In the genomic region with DNA sequence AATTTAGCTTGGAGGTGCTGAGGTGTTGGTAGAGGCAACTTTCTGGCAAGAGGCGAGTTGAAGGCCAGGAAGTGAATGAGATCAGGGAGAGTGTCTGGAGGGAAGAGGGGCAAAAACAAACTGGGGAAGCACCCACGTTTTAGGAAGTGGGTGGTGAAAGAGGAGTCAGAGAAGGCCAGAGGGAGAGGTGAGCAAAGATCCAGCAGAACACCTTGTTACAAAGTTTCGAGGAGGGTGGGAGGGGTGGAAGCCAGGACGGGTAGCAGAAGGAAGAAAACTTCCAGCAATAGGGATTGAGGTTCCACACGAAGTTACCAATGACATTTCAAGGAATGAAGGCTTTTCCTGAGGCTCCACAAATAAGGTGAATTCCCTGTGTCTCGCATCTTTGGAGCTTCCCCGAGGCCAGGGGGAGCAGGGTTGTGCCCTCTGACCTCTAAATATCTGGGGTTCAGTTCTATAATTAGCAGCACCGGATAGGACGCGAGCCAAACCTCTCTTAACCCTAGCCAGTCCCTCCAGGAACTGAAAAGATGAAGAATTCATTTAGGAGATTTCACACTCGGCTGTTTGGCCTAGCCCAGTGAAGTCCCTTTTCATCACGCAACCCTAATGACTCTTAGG, we compare ENCODE assay signal across 1 cellular context.
TF ChIP-seq lines count a peak whose summit lies in the region.

No MANE protein-coding gene starts in this region.

TF ChIP-seq in K562, 482 proteins besides CTCF, POLR2A, EP300 and RAD21 (continued from another document and continues in another):
- TF ChIP-seq, protein P1, sequence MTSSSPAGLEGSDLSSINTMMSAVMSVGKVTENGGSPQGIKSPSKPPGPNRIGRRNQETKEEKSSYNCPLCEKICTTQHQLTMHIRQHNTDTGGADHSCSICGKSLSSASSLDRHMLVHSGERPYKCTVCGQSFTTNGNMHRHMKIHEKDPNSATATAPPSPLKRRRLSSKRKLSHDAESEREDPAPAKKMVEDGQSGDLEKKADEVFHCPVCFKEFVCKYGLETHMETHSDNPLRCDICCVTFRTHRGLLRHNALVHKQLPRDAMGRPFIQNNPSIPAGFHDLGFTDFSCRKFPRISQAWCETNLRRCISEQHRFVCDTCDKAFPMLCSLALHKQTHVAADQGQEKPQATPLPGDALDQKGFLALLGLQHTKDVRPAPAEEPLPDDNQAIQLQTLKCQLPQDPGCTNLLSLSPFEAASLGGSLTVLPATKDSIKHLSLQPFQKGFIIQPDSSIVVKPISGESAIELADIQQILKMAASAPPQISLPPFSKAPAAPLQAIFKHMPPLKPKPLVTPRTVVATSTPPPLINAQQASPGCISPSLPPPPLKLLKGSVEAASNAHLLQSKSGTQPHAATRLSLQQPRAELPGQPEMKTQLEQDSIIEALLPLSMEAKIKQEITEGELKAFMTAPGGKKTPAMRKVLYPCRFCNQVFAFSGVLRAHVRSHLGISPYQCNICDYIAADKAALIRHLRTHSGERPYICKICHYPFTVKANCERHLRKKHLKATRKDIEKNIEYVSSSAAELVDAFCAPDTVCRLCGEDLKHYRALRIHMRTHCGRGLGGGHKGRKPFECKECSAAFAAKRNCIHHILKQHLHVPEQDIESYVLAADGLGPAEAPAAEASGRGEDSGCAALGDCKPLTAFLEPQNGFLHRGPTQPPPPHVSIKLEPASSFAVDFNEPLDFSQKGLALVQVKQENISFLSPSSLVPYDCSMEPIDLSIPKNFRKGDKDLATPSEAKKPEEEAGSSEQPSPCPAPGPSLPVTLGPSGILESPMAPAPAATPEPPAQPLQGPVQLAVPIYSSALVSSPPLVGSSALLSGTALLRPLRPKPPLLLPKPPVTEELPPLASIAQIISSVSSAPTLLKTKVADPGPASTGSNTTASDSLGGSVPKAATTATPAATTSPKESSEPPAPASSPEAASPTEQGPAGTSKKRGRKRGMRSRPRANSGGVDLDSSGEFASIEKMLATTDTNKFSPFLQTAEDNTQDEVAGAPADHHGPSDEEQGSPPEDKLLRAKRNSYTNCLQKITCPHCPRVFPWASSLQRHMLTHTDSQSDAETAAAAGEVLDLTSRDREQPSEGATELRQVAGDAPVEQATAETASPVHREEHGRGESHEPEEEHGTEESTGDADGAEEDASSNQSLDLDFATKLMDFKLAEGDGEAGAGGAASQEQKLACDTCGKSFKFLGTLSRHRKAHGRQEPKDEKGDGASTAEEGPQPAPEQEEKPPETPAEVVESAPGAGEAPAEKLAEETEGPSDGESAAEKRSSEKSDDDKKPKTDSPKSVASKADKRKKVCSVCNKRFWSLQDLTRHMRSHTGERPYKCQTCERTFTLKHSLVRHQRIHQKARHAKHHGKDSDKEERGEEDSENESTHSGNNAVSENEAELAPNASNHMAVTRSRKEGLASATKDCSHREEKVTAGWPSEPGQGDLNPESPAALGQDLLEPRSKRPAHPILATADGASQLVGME (CRISPR knock-in tag; IDR thresholded peaks at IDR 0.05): 0 out of 2 replicates have a peak, but pooled peaks have one; percentile 30
- TF ChIP-seq GTF2F1 (IDR thresholded peaks at IDR 0.05; ENCODE audit: low read depth, low read length) (no peak), BMI1 (IDR thresholded peaks at IDR 0.05; ENCODE audit: low read length) (no peak), TCF7 (IDR thresholded peaks at IDR 0.05; ENCODE audit: borderline replicate concordance) (no peak), JUND (IDR thresholded peaks at IDR 0.05; ENCODE audit: borderline replicate concordance, low read depth, low read length) (no peak), JUND (tag; IDR thresholded peaks at IDR 0.05; ENCODE audit: borderline replicate concordance, low read depth, low read length) (no peak; the same call in 2 of the 3 replicates), OTX1 (CRISPR knock-in tag; IDR thresholded peaks at IDR 0.05) (no peak), SPI1 (IDR thresholded peaks at IDR 0.05; ENCODE audit: borderline replicate concordance, low read depth, low read length) (peak; percentile 68; the same call in 1 of the 2 replicates), ELF4 (CRISPR knock-in tag; IDR thresholded peaks at IDR 0.05) (peak; percentile 7; the same call in 1 of the 2 replicates), SNIP1 (IDR thresholded peaks at IDR 0.05; ENCODE audit: low read depth) (no peak), ZNF3 (CRISPR knock-in tag; IDR thresholded peaks at IDR 0.05) (no peak), PCBP1 (IDR thresholded peaks at IDR 0.05; ENCODE audit: low read depth, low read length, poor library complexity, severe bottlenecking) (no peak), ZNF561 (CRISPR knock-in tag; conservative IDR thresholded peaks at IDR 0.05) (no peak), NFE2L1 (tag; IDR thresholded peaks at IDR 0.05; ENCODE audit: borderline replicate concordance, low read depth) (no peak), ZFPM2 (CRISPR knock-in tag; IDR thresholded peaks at IDR 0.05) (no peak), SMARCC2 (IDR thresholded peaks at IDR 0.05; ENCODE audit: low read depth) (peak; percentile 30; the same call in 1 of the 2 replicates), ZNF121 (CRISPR knock-in tag; conservative IDR thresholded peaks at IDR 0.05) (no peak), PTTG1 (tag; IDR thresholded peaks at IDR 0.05; ENCODE audit: low read depth) (no peak)
- TF ChIP-seq, protein P2, sequence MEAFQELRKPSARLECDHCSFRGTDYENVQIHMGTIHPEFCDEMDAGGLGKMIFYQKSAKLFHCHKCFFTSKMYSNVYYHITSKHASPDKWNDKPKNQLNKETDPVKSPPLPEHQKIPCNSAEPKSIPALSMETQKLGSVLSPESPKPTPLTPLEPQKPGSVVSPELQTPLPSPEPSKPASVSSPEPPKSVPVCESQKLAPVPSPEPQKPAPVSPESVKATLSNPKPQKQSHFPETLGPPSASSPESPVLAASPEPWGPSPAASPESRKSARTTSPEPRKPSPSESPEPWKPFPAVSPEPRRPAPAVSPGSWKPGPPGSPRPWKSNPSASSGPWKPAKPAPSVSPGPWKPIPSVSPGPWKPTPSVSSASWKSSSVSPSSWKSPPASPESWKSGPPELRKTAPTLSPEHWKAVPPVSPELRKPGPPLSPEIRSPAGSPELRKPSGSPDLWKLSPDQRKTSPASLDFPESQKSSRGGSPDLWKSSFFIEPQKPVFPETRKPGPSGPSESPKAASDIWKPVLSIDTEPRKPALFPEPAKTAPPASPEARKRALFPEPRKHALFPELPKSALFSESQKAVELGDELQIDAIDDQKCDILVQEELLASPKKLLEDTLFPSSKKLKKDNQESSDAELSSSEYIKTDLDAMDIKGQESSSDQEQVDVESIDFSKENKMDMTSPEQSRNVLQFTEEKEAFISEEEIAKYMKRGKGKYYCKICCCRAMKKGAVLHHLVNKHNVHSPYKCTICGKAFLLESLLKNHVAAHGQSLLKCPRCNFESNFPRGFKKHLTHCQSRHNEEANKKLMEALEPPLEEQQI (IDR thresholded peaks at IDR 0.05): no peak
- TF ChIP-seq, protein P3, sequence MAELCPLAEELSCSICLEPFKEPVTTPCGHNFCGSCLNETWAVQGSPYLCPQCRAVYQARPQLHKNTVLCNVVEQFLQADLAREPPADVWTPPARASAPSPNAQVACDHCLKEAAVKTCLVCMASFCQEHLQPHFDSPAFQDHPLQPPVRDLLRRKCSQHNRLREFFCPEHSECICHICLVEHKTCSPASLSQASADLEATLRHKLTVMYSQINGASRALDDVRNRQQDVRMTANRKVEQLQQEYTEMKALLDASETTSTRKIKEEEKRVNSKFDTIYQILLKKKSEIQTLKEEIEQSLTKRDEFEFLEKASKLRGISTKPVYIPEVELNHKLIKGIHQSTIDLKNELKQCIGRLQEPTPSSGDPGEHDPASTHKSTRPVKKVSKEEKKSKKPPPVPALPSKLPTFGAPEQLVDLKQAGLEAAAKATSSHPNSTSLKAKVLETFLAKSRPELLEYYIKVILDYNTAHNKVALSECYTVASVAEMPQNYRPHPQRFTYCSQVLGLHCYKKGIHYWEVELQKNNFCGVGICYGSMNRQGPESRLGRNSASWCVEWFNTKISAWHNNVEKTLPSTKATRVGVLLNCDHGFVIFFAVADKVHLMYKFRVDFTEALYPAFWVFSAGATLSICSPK (IDR thresholded peaks at IDR 0.05; ENCODE audit: borderline replicate concordance): 0 out of 2 replicates have a peak, but pooled peaks have one; percentile 51
- TF ChIP-seq, protein P4, sequence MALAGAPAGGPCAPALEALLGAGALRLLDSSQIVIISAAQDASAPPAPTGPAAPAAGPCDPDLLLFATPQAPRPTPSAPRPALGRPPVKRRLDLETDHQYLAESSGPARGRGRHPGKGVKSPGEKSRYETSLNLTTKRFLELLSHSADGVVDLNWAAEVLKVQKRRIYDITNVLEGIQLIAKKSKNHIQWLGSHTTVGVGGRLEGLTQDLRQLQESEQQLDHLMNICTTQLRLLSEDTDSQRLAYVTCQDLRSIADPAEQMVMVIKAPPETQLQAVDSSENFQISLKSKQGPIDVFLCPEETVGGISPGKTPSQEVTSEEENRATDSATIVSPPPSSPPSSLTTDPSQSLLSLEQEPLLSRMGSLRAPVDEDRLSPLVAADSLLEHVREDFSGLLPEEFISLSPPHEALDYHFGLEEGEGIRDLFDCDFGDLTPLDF (CRISPR knock-in tag; IDR thresholded peaks at IDR 0.05): no peak
- TF ChIP-seq, protein P5, sequence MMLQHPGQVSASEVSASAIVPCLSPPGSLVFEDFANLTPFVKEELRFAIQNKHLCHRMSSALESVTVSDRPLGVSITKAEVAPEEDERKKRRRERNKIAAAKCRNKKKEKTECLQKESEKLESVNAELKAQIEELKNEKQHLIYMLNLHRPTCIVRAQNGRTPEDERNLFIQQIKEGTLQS (IDR thresholded peaks at IDR 0.05): no peak
- TF ChIP-seq, protein P5 (CRISPR knock-in tag; conservative IDR thresholded peaks at IDR 0.05): no peak
- TF ChIP-seq, protein P6, sequence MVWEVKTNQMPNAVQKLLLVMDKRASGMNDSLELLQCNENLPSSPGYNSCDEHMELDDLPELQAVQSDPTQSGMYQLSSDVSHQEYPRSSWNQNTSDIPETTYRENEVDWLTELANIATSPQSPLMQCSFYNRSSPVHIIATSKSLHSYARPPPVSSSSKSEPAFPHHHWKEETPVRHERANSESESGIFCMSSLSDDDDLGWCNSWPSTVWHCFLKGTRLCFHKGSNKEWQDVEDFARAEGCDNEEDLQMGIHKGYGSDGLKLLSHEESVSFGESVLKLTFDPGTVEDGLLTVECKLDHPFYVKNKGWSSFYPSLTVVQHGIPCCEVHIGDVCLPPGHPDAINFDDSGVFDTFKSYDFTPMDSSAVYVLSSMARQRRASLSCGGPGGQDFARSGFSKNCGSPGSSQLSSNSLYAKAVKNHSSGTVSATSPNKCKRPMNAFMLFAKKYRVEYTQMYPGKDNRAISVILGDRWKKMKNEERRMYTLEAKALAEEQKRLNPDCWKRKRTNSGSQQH (CRISPR knock-in tag; IDR thresholded peaks at IDR 0.05): peak; percentile 92
- TF ChIP-seq, protein P7, sequence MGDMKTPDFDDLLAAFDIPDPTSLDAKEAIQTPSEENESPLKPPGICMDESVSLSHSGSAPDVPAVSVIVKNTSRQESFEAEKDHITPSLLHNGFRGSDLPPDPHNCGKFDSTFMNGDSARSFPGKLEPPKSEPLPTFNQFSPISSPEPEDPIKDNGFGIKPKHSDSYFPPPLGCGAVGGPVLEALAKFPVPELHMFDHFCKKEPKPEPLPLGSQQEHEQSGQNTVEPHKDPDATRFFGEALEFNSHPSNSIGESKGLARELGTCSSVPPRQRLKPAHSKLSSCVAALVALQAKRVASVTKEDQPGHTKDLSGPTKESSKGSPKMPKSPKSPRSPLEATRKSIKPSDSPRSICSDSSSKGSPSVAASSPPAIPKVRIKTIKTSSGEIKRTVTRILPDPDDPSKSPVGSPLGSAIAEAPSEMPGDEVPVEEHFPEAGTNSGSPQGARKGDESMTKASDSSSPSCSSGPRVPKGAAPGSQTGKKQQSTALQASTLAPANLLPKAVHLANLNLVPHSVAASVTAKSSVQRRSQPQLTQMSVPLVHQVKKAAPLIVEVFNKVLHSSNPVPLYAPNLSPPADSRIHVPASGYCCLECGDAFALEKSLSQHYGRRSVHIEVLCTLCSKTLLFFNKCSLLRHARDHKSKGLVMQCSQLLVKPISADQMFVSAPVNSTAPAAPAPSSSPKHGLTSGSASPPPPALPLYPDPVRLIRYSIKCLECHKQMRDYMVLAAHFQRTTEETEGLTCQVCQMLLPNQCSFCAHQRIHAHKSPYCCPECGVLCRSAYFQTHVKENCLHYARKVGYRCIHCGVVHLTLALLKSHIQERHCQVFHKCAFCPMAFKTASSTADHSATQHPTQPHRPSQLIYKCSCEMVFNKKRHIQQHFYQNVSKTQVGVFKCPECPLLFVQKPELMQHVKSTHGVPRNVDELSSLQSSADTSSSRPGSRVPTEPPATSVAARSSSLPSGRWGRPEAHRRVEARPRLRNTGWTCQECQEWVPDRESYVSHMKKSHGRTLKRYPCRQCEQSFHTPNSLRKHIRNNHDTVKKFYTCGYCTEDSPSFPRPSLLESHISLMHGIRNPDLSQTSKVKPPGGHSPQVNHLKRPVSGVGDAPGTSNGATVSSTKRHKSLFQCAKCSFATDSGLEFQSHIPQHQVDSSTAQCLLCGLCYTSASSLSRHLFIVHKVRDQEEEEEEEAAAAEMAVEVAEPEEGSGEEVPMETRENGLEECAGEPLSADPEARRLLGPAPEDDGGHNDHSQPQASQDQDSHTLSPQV (IDR thresholded peaks at IDR 0.05): peak; percentile 82
- TF ChIP-seq, protein P8, sequence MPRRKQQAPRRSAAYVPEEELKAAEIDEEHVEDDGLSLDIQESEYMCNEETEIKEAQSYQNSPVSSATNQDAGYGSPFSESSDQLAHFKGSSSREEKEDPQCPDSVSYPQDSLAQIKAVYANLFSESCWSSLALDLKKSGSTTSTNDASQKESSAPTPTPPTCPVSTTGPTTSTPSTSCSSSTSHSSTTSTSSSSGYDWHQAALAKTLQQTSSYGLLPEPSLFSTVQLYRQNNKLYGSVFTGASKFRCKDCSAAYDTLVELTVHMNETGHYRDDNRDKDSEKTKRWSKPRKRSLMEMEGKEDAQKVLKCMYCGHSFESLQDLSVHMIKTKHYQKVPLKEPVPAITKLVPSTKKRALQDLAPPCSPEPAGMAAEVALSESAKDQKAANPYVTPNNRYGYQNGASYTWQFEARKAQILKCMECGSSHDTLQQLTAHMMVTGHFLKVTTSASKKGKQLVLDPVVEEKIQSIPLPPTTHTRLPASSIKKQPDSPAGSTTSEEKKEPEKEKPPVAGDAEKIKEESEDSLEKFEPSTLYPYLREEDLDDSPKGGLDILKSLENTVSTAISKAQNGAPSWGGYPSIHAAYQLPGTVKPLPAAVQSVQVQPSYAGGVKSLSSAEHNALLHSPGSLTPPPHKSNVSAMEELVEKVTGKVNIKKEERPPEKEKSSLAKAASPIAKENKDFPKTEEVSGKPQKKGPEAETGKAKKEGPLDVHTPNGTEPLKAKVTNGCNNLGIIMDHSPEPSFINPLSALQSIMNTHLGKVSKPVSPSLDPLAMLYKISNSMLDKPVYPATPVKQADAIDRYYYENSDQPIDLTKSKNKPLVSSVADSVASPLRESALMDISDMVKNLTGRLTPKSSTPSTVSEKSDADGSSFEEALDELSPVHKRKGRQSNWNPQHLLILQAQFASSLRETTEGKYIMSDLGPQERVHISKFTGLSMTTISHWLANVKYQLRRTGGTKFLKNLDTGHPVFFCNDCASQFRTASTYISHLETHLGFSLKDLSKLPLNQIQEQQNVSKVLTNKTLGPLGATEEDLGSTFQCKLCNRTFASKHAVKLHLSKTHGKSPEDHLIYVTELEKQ (CRISPR knock-in tag; IDR thresholded peaks at IDR 0.05): no peak
- TF ChIP-seq, protein P9, sequence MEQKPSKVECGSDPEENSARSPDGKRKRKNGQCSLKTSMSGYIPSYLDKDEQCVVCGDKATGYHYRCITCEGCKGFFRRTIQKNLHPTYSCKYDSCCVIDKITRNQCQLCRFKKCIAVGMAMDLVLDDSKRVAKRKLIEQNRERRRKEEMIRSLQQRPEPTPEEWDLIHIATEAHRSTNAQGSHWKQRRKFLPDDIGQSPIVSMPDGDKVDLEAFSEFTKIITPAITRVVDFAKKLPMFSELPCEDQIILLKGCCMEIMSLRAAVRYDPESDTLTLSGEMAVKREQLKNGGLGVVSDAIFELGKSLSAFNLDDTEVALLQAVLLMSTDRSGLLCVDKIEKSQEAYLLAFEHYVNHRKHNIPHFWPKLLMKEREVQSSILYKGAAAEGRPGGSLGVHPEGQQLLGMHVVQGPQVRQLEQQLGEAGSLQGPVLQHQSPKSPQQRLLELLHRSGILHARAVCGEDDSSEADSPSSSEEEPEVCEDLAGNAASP (IDR thresholded peaks at IDR 0.05): no peak
